In the genomic region with DNA sequence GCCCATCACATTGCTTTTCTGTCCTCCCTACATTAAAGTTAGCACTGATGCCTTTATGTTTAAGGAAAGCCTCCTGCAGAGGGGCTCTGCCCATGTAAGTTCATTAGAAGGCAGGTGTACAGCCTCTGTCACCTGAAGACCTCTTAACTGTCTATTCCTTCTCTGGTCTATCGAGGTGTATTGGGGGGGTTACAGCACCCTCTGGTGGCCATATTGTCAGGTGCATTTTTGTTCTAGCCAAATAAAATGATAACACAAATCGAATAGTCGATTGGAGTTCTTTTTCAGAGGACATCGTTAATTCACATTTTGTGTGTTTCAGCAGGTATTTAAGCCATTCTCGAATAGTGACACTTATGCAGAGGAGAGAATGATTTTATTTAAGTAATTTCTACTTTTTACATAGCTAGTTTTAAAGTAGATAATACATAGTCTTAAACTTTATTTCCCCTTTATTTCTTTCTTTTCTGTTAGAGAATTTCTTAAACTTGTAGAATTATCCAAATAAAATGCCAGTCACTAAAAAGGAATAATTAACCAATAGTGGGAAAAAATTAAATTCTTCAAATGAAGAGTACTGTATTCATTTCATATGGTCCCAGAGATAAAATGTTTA, we compare ENCODE assay signal across 8 cellular contexts.
DNase-seq lines count a peak whose midpoint lies in the region; ATAC-seq, FAIRE-seq and TF ChIP-seq lines count a peak whose summit lies in the region.

No MANE protein-coding gene starts in this region.

- peak; percentile 51 to 72 for TF ChIP-seq CTCF in suprapubic skin (IDR thresholded peaks at IDR 0.05)

- peak; percentile 54 for DNase-seq in AG08396 (ENCODE audit: low spot score)
- DNase-seq in GM19239 (ENCODE audit: insufficient read length, low spot score): peak; percentile 77
- DNase-seq in NCI-H2196 treated with DMSO at 0.1 percent for 48 hours (lab: John Stamatoyannopoulos, UW; ENCODE audit: unreplicated experiment): peak; percentile 15
- peak; percentile 59 for DNase-seq in activated CD4-positive, alpha-beta T cell treated with anti-CD3 and anti-CD28 coated beads, Interleukin-2, amount 50 U/mL, for 1 hour
- DNase-seq in effector CD4-positive, alpha-beta T cell: peak; percentile 45
- DNase-seq in naive B cell: peak; percentile 45
- DNase-seq in suprapubic skin (ENCODE audit: low spot score in 2 of 2): no peak

- H3K9me3 ChIP-seq in suprapubic skin: no peaks in the 10 kb centered on the region

- H3K4me1 ChIP-seq in suprapubic skin: peaks cover 10% of the 10 kb centered on the region

- TF ChIP-seq EP300 in suprapubic skin (IDR thresholded peaks at IDR 0.05): no peak

- no peaks in the 10 kb centered on the region for H3K9me3 Mint-ChIP-seq in naive B cell

- peaks cover 0 to 5% (median 0%) of the 10 kb centered on the region in 3 donors for H3K27me3 Mint-ChIP-seq in naive B cell

- no peaks in the 10 kb centered on the region for H3K36me3 ChIP-seq in suprapubic skin

- no peak overlapping the region for H3K4me3 Mint-ChIP-seq in naive B cell

- H3K27me3 ChIP-seq in suprapubic skin: no peaks in the 10 kb centered on the region

- 34% methylated on average over 5 of the region's 5 CpGs for WGBS in suprapubic skin

- H3K4me3 ChIP-seq in suprapubic skin: no peak overlapping the region

- H3K36me3 Mint-ChIP-seq in naive B cell: no peaks in the 10 kb centered on the region

- H3K4me1 Mint-ChIP-seq in naive B cell: peaks cover 6 to 9% (median 8%) of the 10 kb centered on the region in 3 donors

- ATAC-seq in naive B cell (ENCODE audit: low read depth in 2 of 2): peak; percentile 34 to 53
- ATAC-seq in HG02642 (IDR thresholded peaks at IDR 0.05; ENCODE audit: poor library complexity, unreplicated experiment): no peak

- FAIRE-seq in GM19239 (lab: Jason Lieb, UNC): peak; percentile 89

- H3K27ac ChIP-seq in suprapubic skin: no peak overlapping the region

- no peak overlapping the region for H3K27ac Mint-ChIP-seq in naive B cell

- TF ChIP-seq POLR2A in suprapubic skin (IDR thresholded peaks at IDR 0.05): no peak

Comparison
In these comparisons a context has a peak if more than half of its experiments do, and no peak if none do; other contexts are left out.
1. DNase-seq: peak in AG08396 (single experiment), GM19239 (single experiment), NCI-H2196 treated with DMSO at 0.1 percent for 48 hours (single experiment), activated CD4-positive, alpha-beta T cell treated with anti-CD3 and anti-CD28 coated beads, Interleukin-2, amount 50 U/mL, for 1 hour (single experiment), effector CD4-positive, alpha-beta T cell (single experiment) and naive B cell (single experiment); none in suprapubic skin (0 of 2).